ENCODE assay signal across 8 cellular contexts in genomic region chr2:233422050-233422639, GRCh38.
DNase-seq lines count a peak whose midpoint lies in the region; ATAC-seq lines count a peak whose summit lies in the region.

No MANE protein-coding gene starts in this region.

- DNase-seq in T-helper 9 cell: peak; percentile 54
- DNase-seq in effector memory CD4-positive, alpha-beta T cell: peak; percentile 40 to 48 (median 42)
- DNase-seq in stimulated activated naive CD4-positive, alpha-beta T cell treated with Interleukin-2 at 50 U/mL for 16 hours (lab: John Stamatoyannopoulos, UW): peak; percentile 29
- DNase-seq in RKO (ENCODE audit: low spot score): no peak
- no peak for DNase-seq in NCI-H2227 treated with DMSO at 0.1 percent for 48 hours (lab: John Stamatoyannopoulos, UW)

- H3K4me1 ChIP-seq in BLaER1: peaks cover 80% of the 10 kb centered on the region
- H3K4me1 ChIP-seq in effector memory CD4-positive, alpha-beta T cell (ENCODE audit: control insufficient read depth, insufficient read depth, low read length, poor library complexity, severe bottlenecking): peaks cover 67% of the 10 kb centered on the region

- no peaks in the 10 kb centered on the region; the same call in 1 of the 2 replicates for H3K9me3 ChIP-seq in BLaER1
- H3K9me3 ChIP-seq in effector memory CD4-positive, alpha-beta T cell (ENCODE audit: control insufficient read depth, low read length): no peaks in the 10 kb centered on the region

- peak overlapping the region; percentile 83 for H3K4me2 ChIP-seq in BLaER1

- ATAC-seq in GM19324 (IDR thresholded peaks at IDR 0.05; ENCODE audit: low FRiP score, unreplicated experiment) (peak; percentile 56), HG03342 (IDR thresholded peaks at IDR 0.05; ENCODE audit: unreplicated experiment) (peak; percentile 71)

- peak overlapping the region; percentile 57 for H3K27ac ChIP-seq in BLaER1
- H3K27ac ChIP-seq in effector memory CD4-positive, alpha-beta T cell (ENCODE audit: insufficient read depth, low read length, poor library complexity, severe bottlenecking): peak overlapping the region; percentile 73

- peaks cover 100% of the 10 kb centered on the region for H4K20me1 ChIP-seq in BLaER1

- H3K27me3 ChIP-seq in BLaER1: no peaks in the 10 kb centered on the region
- H3K27me3 ChIP-seq in effector memory CD4-positive, alpha-beta T cell (replicated peaks; ENCODE audit: control insufficient read depth, insufficient read depth, low read length, poor library complexity, severe bottlenecking): no peaks in the 10 kb centered on the region

- H3K9ac ChIP-seq in BLaER1: peak overlapping the region; percentile 55; the same call in 1 of the 2 replicates

- peaks cover 63% of the 10 kb centered on the region for H3K36me3 ChIP-seq in BLaER1
- H3K36me3 ChIP-seq in effector memory CD4-positive, alpha-beta T cell (ENCODE audit: control insufficient read depth, insufficient read depth, low read length): no peaks in the 10 kb centered on the region

- peak overlapping the region; percentile 27; the same call in 1 of the 2 replicates for H3K4me3 ChIP-seq in BLaER1
- peak overlapping the region; percentile 12 for H3K4me3 ChIP-seq in effector memory CD4-positive, alpha-beta T cell (ENCODE audit: insufficient read depth, low read depth, low read length, poor library complexity, severe bottlenecking)

Comparison
In these comparisons a context has a peak if more than half of its experiments do, and no peak if none do; other contexts are left out.
1. DNase-seq: peak in T-helper 9 cell (single experiment), effector memory CD4-positive, alpha-beta T cell (3 of 3) and stimulated activated naive CD4-positive, alpha-beta T cell treated with Interleukin-2 at 50 U/mL for 16 hours (single experiment); none in RKO (single experiment) and NCI-H2227 treated with DMSO at 0.1 percent for 48 hours (single experiment).